Comparison of ENCODE assay signal across 9 cellular contexts in genomic region chr1:9455487-9456237, GRCh38.
DNase-seq lines count a peak whose midpoint lies in the region; ATAC-seq, FAIRE-seq and TF ChIP-seq lines count a peak whose summit lies in the region.
"Had no signal": no experiment of that assay in that cellular context is flagged by ENCODE, and none has a peak within 500 bp of the region (broad histone marks: within the 10 kb centered on the region; RNA-seq: fewer than 3 reads in every experiment).

No MANE protein-coding gene starts in this region.

- FAIRE-seq in urothelium cell line (lab: Jason Lieb, UNC), result no peak

- TF ChIP-seq POLR2A in prostate gland (IDR thresholded peaks at IDR 0.05), result no peak

- no peak overlapping the region for H3K27ac ChIP-seq in prostate gland

- H3K9me3 ChIP-seq in prostate gland, result no peaks in the 10 kb centered on the region

- intact Hi-C loops in head of caudate nucleus (cut with DNase I) (loop anchor here (5.0 kb wide), 2 partner anchors 163 to 188 kb away; partner anchors contain the start of gene SPSB1), prostate gland (cut with DNase I) (loop anchor here (2.0 to 5.0 kb wide), 2 partner anchors 165 to 188 kb away; no protein-coding TSS in a partner anchor)

- WGBS in prostate gland, result 42% methylated on average over 22 of the region's 22 CpGs

- no peaks in the 10 kb centered on the region for H3K4me1 ChIP-seq in prostate gland (replicated peaks)

- DNase-seq in AG08395 (ENCODE audit: low spot score), result peak; percentile 74
- peak; percentile 71 for DNase-seq in GM19240 (ENCODE audit: insufficient read length, low spot score)
- peak; percentile 38 for DNase-seq in SHP77 treated with DMSO at 0.1 percent for 48 hours (lab: John Stamatoyannopoulos, UW)
- peak; percentile 11 to 63 (median 44) for DNase-seq in activated naive CD4-positive, alpha-beta T cell (lab: John Stamatoyannopoulos, UW)
- peak; percentile 59 to 94 (median 82) for DNase-seq in head of caudate nucleus
- peak; percentile 53 for DNase-seq in prostate gland (ENCODE audit: low spot score)
- peak; percentile 58 for DNase-seq in urothelium cell line (ENCODE audit: low spot score)

- no peaks in the 10 kb centered on the region for H3K36me3 ChIP-seq in prostate gland

- peak; percentile 73 to 81 (median 80) for TF ChIP-seq CTCF in prostate gland (IDR thresholded peaks at IDR 0.05)

- no peak for ATAC-seq in GM21619 (IDR thresholded peaks at IDR 0.05; ENCODE audit: unreplicated experiment)

- no peaks in the 10 kb centered on the region for H3K27me3 ChIP-seq in prostate gland (replicated peaks; ENCODE audit: insufficient read depth)

- no peak overlapping the region for H3K4me3 ChIP-seq in prostate gland
- H3K4me3 ChIP-seq: skin epidermis had no signal
